ENCODE assay signal across 21 cellular contexts in the genomic region with DNA sequence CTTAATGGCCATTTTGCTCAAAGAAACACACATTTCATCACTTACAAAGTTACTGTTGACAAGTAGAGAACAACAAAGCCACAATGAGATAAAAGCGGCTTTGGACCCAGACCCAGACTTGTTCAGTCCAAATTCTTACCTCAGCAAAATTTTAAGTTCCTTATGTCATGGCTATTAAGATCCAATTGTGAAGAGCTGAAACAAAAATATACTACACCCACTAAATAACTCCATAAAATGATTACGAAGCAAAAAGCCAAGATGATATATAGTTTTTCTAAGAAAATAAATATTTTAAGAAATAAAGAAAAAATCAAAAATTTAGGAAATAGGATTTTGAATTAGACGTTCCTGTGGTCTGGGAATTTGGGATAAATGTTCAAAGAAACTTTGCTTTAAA.
"Had no signal": no experiment of that assay in that cellular context is flagged by ENCODE, and none has a peak within 500 bp of the region (broad histone marks: within the 10 kb centered on the region; RNA-seq: fewer than 3 reads in every experiment).

No MANE protein-coding gene starts in this region.

- H3K27ac ChIP-seq: HL-60, KMS-11, RWPE1 had no signal

- FAIRE-seq: HTR-8/SVneo, RCC 7860 had no signal

- DNase-seq: Kasumi-1, MM.1S, NCI-H1092 treated with DMSO at 0.1 percent for 48 hours, NCI-H1436, NCI-H187, NCI-H2029, NCI-H2081 treated with DMSO at 0.1 percent for 48 hours, NCI-H2171, NCI-H226, NCI-H446, NCI-H510A, NCI-H524 treated with DMSO at 0.1 percent for 48 hours, NCI-H69, NCI-H774, SHP77, SK-N-SH had no signal

- H3K9me3 ChIP-seq: SK-N-SH had no signal
